ENCODE assay signal across 21 cellular contexts in the genomic region with DNA sequence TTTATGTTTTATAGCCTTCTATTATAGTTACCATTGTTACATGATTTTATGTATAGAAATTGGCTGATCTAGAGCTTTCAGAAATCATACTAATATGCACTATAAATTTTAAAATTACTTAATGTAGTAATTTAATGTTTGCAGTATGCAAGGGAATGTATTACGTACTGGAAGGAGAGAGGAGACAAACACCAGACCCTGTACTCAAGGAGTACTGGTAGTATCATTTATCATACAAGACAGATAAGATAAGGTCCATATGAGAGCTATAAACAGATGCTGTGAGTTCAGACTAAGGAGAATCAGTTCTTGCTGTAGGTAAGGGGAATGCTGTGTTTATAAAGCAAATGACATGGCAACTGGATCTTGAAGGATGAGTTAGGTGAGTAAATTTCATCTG. TPM values are rescaled to one million over a fixed set of nuclear protein-coding genes. Genes with fewer than 3 reads are reported as not detected.
DNase-seq lines count a peak whose midpoint lies in the region; ATAC-seq and TF ChIP-seq lines count a peak whose summit lies in the region.
"Had no signal": no experiment of that assay in that cellular context is flagged by ENCODE, and none has a peak within 500 bp of the region (broad histone marks: within the 10 kb centered on the region; RNA-seq: fewer than 3 reads in every experiment).

No MANE protein-coding gene starts in this region.

- H2AFZ ChIP-seq in HCT116 (ENCODE audit: low read depth, low read length, poor library complexity, severe bottlenecking) (no peak overlapping the region), parathyroid adenoma (peak overlapping the region; percentile 83)
- H2AFZ ChIP-seq: GM23338 had no signal

- no TSS peak for BruUV-seq in HCT116 (replicated peaks; lab: Mats Ljungman, UMichigan)

- no peak for TF ChIP-seq POLR2A in HCT116 (IDR thresholded peaks at IDR 0.05; ENCODE audit: borderline replicate concordance, extremely low read depth, insufficient read depth, insufficient read length)

- no peak overlapping the region; the same call in 1 of the 2 replicates for H3K9ac ChIP-seq in HCT116 (ENCODE audit: low read length)
- H3K9ac ChIP-seq in parathyroid adenoma, result no peak overlapping the region

- H3K9me3 ChIP-seq in HCT116 (ENCODE audit: control insufficient read depth in 1 of 2, insufficient read depth in 1 of 2, low read depth in 1 of 2, low read length in 2 of 2), result no peaks in the 10 kb centered on the region
- no peaks in the 10 kb centered on the region for H3K9me3 ChIP-seq in right atrium auricular region
- H3K9me3 ChIP-seq in parathyroid adenoma (ENCODE audit: control insufficient read depth, low read length), result no peaks in the 10 kb centered on the region
- no peaks in the 10 kb centered on the region for H3K9me3 ChIP-seq in HAP-1
- H3K9me3 ChIP-seq: suprapubic skin had no signal

- H3K9me3 Mint-ChIP-seq in brain, result peaks cover 0 to 4% (median 0%) of the 10 kb centered on the region in 5 experiments
- H3K9me3 Mint-ChIP-seq: activated naive CD4-positive, alpha-beta T cell treated with anti-CD3 and anti-CD28 coated beads, Interleukin-2, amount 50 U/mL, for 24 hours; activated T-cell treated with anti-CD3 and anti-CD28 coated beads, Interleukin-2, amount 50 U/mL, for 4 hours; GM23338 had no signal

- H3K27me3 ChIP-seq in HCT116 (ENCODE audit: insufficient read depth, low read length), result no peaks in the 10 kb centered on the region
- no peaks in the 10 kb centered on the region for H3K27me3 ChIP-seq in right atrium auricular region
- no peaks in the 10 kb centered on the region for H3K27me3 ChIP-seq in parathyroid adenoma (ENCODE audit: control insufficient read depth, insufficient read depth, low read length)
- H3K27me3 ChIP-seq in HAP-1 (ENCODE audit: low read depth), result peaks cover 28% of the 10 kb centered on the region
- H3K27me3 ChIP-seq: suprapubic skin had no signal

- peaks cover 19% of the 10 kb centered on the region for H3K27me3 Mint-ChIP-seq in brain

- intact Hi-C loops in HCT116 (cut with micrococcal nuclease), result loop anchor here (5.0 kb wide), 1 partner anchor 244 kb away; no protein-coding TSS in a partner anchor

- H3K79me2 ChIP-seq in HCT116 (ENCODE audit: insufficient read depth, low read length) (no peaks in the 10 kb centered on the region), parathyroid adenoma (no peaks in the 10 kb centered on the region)

- peak overlapping the region in 1 of 5 experiments; percentile 84 for H3K27ac Mint-ChIP-seq in brain
- H3K27ac Mint-ChIP-seq: activated naive CD4-positive, alpha-beta T cell treated with anti-CD3 and anti-CD28 coated beads, Interleukin-2, amount 50 U/mL, for 24 hours; GM23338 had no signal

- in situ Hi-C loops in HAP-1 (cut with MboI; ENCODE audit: low sequenced_read_pairs), result no loop called here

- peaks cover 7 to 33% of the 10 kb centered on the region in 2 experiments; a peak in 3 of 4 replicates for H3K4me1 ChIP-seq in HCT116 (ENCODE audit: control insufficient read depth in 1 of 2, insufficient read depth in 2 of 2, low read length in 2 of 2)
- H3K4me1 ChIP-seq in right atrium auricular region, result peaks cover 0 to 23% of the 10 kb centered on the region in 2 donors
- no peaks in the 10 kb centered on the region for H3K4me1 ChIP-seq in parathyroid adenoma
- H3K4me1 ChIP-seq in HAP-1, result no peaks in the 10 kb centered on the region

- H3K4me3 ChIP-seq in HCT116 (replicated peaks in 1 of 2; ENCODE audit: low read depth in 1 of 2, low read length in 2 of 2) (peak overlapping the region in 1 of 2 experiments; percentile 49; a peak in 1 of 4 replicates), right atrium auricular region (peak overlapping the region; percentile 45 to 50), parathyroid adenoma (ENCODE audit: low read depth, low read length) (no peak overlapping the region), HAP-1 (no peak overlapping the region)

- H3K36me3 Mint-ChIP-seq in brain, result peaks cover 3% of the 10 kb centered on the region
- H3K36me3 Mint-ChIP-seq: activated naive CD4-positive, alpha-beta T cell treated with anti-CD3 and anti-CD28 coated beads, Interleukin-2, amount 50 U/mL, for 24 hours had no signal

- DNase-seq in HCT116 (ENCODE audit: low read depth, low spot score) (no peak), right atrium auricular region (ENCODE audit: low spot score) (no peak), RKO (ENCODE audit: low spot score) (no peak), HAP-1 (ENCODE audit: low spot score in 2 of 2) (no peak), HuH-7.5 (ENCODE audit: low spot score) (no peak), midbrain (lab: John Stamatoyannopoulos, UW) (no peak)
- DNase-seq: activated CD4-positive, alpha-beta T cell treated with anti-CD3 and anti-CD28 coated beads for 1 hour; activated CD8-positive, alpha-beta memory T cell treated with anti-CD3 and anti-CD28 coated beads for 24 hours; activated T-cell treated with anti-CD3 and anti-CD28 coated beads, Interleukin-2, amount 50 U/mL, for 4 hours; KG1; NCI-H1694 treated with DMSO at 0.1 percent for 48 hours; NCI-H69 had no signal

- H3K4me1 Mint-ChIP-seq in brain, result peaks cover 23% of the 10 kb centered on the region
- H3K4me1 Mint-ChIP-seq: GM23338 had no signal

- H3K4me2 ChIP-seq in HCT116 (ENCODE audit: low read length) (peak overlapping the region; percentile 71; the same call in 1 of the 2 replicates), parathyroid adenoma (ENCODE audit: low read length) (no peak overlapping the region)

- peak overlapping the region in 3 of 5 experiments; percentile 80 to 92 (median 82) for H3K4me3 Mint-ChIP-seq in brain
- H3K4me3 Mint-ChIP-seq: activated naive CD4-positive, alpha-beta T cell treated with anti-CD3 and anti-CD28 coated beads, Interleukin-2, amount 50 U/mL, for 24 hours; GM23338 had no signal

- no peaks in the 10 kb centered on the region for H4K20me1 ChIP-seq in HCT116 (ENCODE audit: insufficient read depth)

- CTCF ChIA-PET in HCT116 (lab: Charles Lee), result interaction anchor here (1.2 to 1.4 kb wide), 2 partner anchors 19 to 63 kb away, joined by 4 to 16 read pairs; no protein-coding TSS in a partner anchor

- no peak for ATAC-seq in HCT116

- H3K27ac ChIP-seq in HCT116 (ENCODE audit: low read depth, low read length) (no peak overlapping the region), right atrium auricular region (peak overlapping the region; percentile 84 to 86), parathyroid adenoma (peak overlapping the region; percentile 60)
- H3K27ac ChIP-seq: C4-2B, suprapubic skin had no signal

- RAD21 ChIA-PET in HCT116 (lab: Charles Lee; ENCODE audit: low non-redundant PET in 1 of 2, low total read pairs in 2 of 2, uncharacterized antibody in 2 of 2, unreplicated experiment in 2 of 2), result interaction anchor here in 1 of 2 experiments (1.4 kb wide), 1 partner anchor 63 kb away, joined by 11 read pairs; no protein-coding TSS in a partner anchor

- POLR2A ChIA-PET in HCT116 (lab: Charles Lee), result interaction anchor here (0.6 kb wide), 1 partner anchor 1978 kb away, joined by 3 read pairs; no protein-coding TSS in a partner anchor

- TF ChIP-seq CTCF in HCT116 (IDR thresholded peaks at IDR 0.05 in 2 of 3, conservative IDR thresholded peaks at IDR 0.05 in 1 of 3; ENCODE audit: borderline replicate concordance in 1 of 3, insufficient read depth in 1 of 3, low read depth in 2 of 3, low read length in 2 of 3) (no peak), brain (conservative IDR thresholded peaks at IDR 0.05) (no peak), right atrium auricular region (IDR thresholded peaks at IDR 0.05) (no peak), parathyroid adenoma (IDR thresholded peaks at IDR 0.05) (no peak)

- TF ChIP-seq RAD21 in HCT116 (IDR thresholded peaks at IDR 0.05; ENCODE audit: low read depth), result no peak

- H3K36me3 ChIP-seq in HCT116 (ENCODE audit: control insufficient read depth in 1 of 2, insufficient read depth in 2 of 2, low read length in 2 of 2) (no peaks in the 10 kb centered on the region), right atrium auricular region (no peaks in the 10 kb centered on the region), parathyroid adenoma (ENCODE audit: control insufficient read depth, insufficient read depth, low read length) (no peaks in the 10 kb centered on the region), HAP-1 (replicated peaks) (no peaks in the 10 kb centered on the region)
- H3K36me3 ChIP-seq: suprapubic skin had no signal

- H3K9me2 ChIP-seq in HCT116 (ENCODE audit: insufficient read depth), result no peaks in the 10 kb centered on the region

TF ChIP-seq in HCT116, 20 proteins besides CTCF, POLR2A, EP300 and RAD21 (continues in another document):
- no peak for TF ChIP-seq POLR2AphosphoS5 (IDR thresholded peaks at IDR 0.05; ENCODE audit: low read depth, low read length)

RNA-seq across cellular contexts. Expression of a gene that starts 0.8 kb away (rescaled TPM):
- 4.0 TPM for total RNA-seq in HCT116 (2021; ENCODE audit: unreplicated experiment)
- polyA plus RNA-seq in HCT116 (2012), result 1.5 and 2.1 TPM in 2 replicates
- 0.80 TPM for polyA plus RNA-seq in brain (ENCODE audit: insufficient read depth, low read depth, low replicate concordance)
- total RNA-seq in right atrium auricular region, result 10 to 100 TPM; 40.6 to 44.7 TPM

RNA-seq across cellular contexts. Expression of a gene that starts 8.9 kb away (rescaled TPM):
- total RNA-seq in HCT116 (2021; ENCODE audit: unreplicated experiment) (not detected), right atrium auricular region (not detected)
- polyA plus RNA-seq in HCT116 (2012), result not detected in 2 replicates
- polyA plus RNA-seq in brain (ENCODE audit: insufficient read depth, low read depth, low replicate concordance), result not detected
- total RNA-seq: GM23338, mesenteric fat pad, renal cortical epithelial cell had no signal
- polyA plus RNA-seq: keratinocyte had no signal

RNA-seq across cellular contexts. Expression of a gene that starts 12.2 kb away (rescaled TPM):
- total RNA-seq in HCT116 (2021; ENCODE audit: unreplicated experiment) (112 TPM), right atrium auricular region (10 to 100 TPM; 11.1 to 17.0 TPM)
- polyA plus RNA-seq in HCT116 (2012), result 64.3 and 75.5 TPM in 2 replicates
- 1.8 TPM for polyA plus RNA-seq in brain (ENCODE audit: insufficient read depth, low read depth, low replicate concordance)
- total RNA-seq: activated T-cell treated with anti-CD3 and anti-CD28 coated beads, Interleukin-2, amount 50 U/mL, for 4 hours had no signal

RNA-seq across cellular contexts. Expression of a gene that starts 50.2 kb away (rescaled TPM):
- 45.7 TPM for total RNA-seq in HCT116 (2021; ENCODE audit: unreplicated experiment)
- 21.3 and 24.4 TPM in 2 replicates for polyA plus RNA-seq in HCT116 (2012)
- 26.1 TPM for polyA plus RNA-seq in brain (ENCODE audit: insufficient read depth, low read depth, low replicate concordance)
- total RNA-seq in right atrium auricular region, result 10 to 100 TPM; 18.1 to 19.5 TPM

Comparison
In these comparisons a context has a peak if more than half of its experiments do, and no peak if none do; other contexts are left out.
1. H3K4me3 ChIP-seq: peak in right atrium auricular region (2 of 2); none in parathyroid adenoma (single experiment) and HAP-1 (single experiment).